In genomic region chr5:65721775-65722574, GRCh38 we compare ENCODE assay signal across 8 cellular contexts. TPM values are rescaled to one million over a fixed set of nuclear protein-coding genes. Genes with fewer than 3 reads are reported as not detected.
DNase-seq lines count a peak whose midpoint lies in the region; ATAC-seq and TF ChIP-seq lines count a peak whose summit lies in the region.

NLN (plus strand) TSS chr5:65722205; CDS start chr5:65722374, 169 bp downstream.
SGTB (minus strand) TSS chr5:65722109; CDS start chr5:65720807, 1,302 bp downstream.

- H3K4me3 ChIP-seq in GM23248 (peak within 1 kb of the TSS; percentile 84), SK-N-MC (peak within 1 kb of the TSS; percentile 93), thoracic aorta (peak within 1 kb of the TSS; percentile 82)

- H3K4me1 Mint-ChIP-seq in activated naive CD4-positive, alpha-beta T cell treated with anti-CD3 and anti-CD28 coated beads, Interleukin-2, amount 50 U/mL, for 24 hours, result peaks cover 16% of the 10 kb centered on the region
- peaks cover 42% of the 10 kb centered on the region for H3K4me1 Mint-ChIP-seq in osteocyte (ENCODE audit: unreplicated experiment)

- H3K27me3 ChIP-seq in GM23248 (replicated peaks; ENCODE audit: insufficient read depth), result no peaks in the 10 kb centered on the region
- no peaks in the 10 kb centered on the region for H3K27me3 ChIP-seq in thoracic aorta (replicated peaks; ENCODE audit: insufficient read depth)

- H3K36me3 ChIP-seq in GM23248 (ENCODE audit: low read depth) (peaks cover 5% of the 10 kb centered on the region; the same call in 1 of the 2 replicates), SK-N-MC (ENCODE audit: insufficient read depth, low read length) (no peaks in the 10 kb centered on the region; the same call in none of the 2 replicates), thoracic aorta (no peaks in the 10 kb centered on the region)

- TF ChIP-seq CTCF in osteocyte (IDR thresholded peaks at IDR 0.05) (peak; percentile 6), thoracic aorta (IDR thresholded peaks at IDR 0.05) (no peak)

- DNase-seq in G401 (ENCODE audit: low spot score) (peak; percentile 85), GM23248 (peak; percentile 95), LHCN-M2 (ENCODE audit: low read depth) (peak; percentile 75), SK-N-MC (ENCODE audit: low read depth, low spot score) (no peak), glomerular visceral epithelial cell (ENCODE audit: extremely low spot score) (peak; percentile 90), osteocyte (ENCODE audit: extremely low spot score, unreplicated experiment) (peak; percentile 96), thoracic aorta (ENCODE audit: low spot score) (peak; percentile 24)

- no peaks in the 10 kb centered on the region for H3K36me3 Mint-ChIP-seq in activated naive CD4-positive, alpha-beta T cell treated with anti-CD3 and anti-CD28 coated beads, Interleukin-2, amount 50 U/mL, for 24 hours
- peaks cover 4% of the 10 kb centered on the region for H3K36me3 Mint-ChIP-seq in osteocyte (ENCODE audit: unreplicated experiment)

- WGBS in GM23248 (ENCODE audit: low coverage in 1 of 2, low lambda C conversion rate in 2 of 2, missing lambda C conversion rate in 2 of 2), 2 experiments, result 0 to 1% methylated on average over 43 to 61 of the region's 92 CpGs

- in situ Hi-C loops in G401 (cut with HindIII; ENCODE audit: low sequenced_read_pairs) (no loop called here), GM23248 (cut with MboI) (no loop called here)

- H3K27me3 Mint-ChIP-seq in activated naive CD4-positive, alpha-beta T cell treated with anti-CD3 and anti-CD28 coated beads, Interleukin-2, amount 50 U/mL, for 24 hours, result no peaks in the 10 kb centered on the region
- no peaks in the 10 kb centered on the region for H3K27me3 Mint-ChIP-seq in osteocyte (ENCODE audit: unreplicated experiment)

- H3K4me1 ChIP-seq in GM23248 (ENCODE audit: insufficient read depth) (peaks cover 21% of the 10 kb centered on the region), thoracic aorta (ENCODE audit: control insufficient read depth in 1 of 2, low read depth in 2 of 2) (peaks cover 8 to 39% of the 10 kb centered on the region in 2 donors)

- H3K27ac ChIP-seq in GM23248 (peak within 1 kb of the TSS; percentile 90), SK-N-MC (peak within 1 kb of the TSS; percentile 68; the same call in 1 of the 2 replicates), thoracic aorta (peak within 1 kb of the TSS; percentile 62 to 76)

- peak within 1 kb of the TSS; percentile 96 for H3K4me3 Mint-ChIP-seq in activated naive CD4-positive, alpha-beta T cell treated with anti-CD3 and anti-CD28 coated beads, Interleukin-2, amount 50 U/mL, for 24 hours
- peak within 1 kb of the TSS; percentile 90 for H3K4me3 Mint-ChIP-seq in osteocyte (ENCODE audit: unreplicated experiment)

- no peaks in the 10 kb centered on the region for H3K9me2 ChIP-seq in GM23248 (ENCODE audit: insufficient read depth)

- H3K9ac ChIP-seq in GM23248 (peak within 1 kb of the TSS; percentile 95), SK-N-MC (ENCODE audit: insufficient read length) (peak within 1 kb of the TSS; percentile 79)

- peak within 1 kb of the TSS; percentile 94 for H2AFZ ChIP-seq in GM23248

- H3K9me3 ChIP-seq in GM23248 (ENCODE audit: low read depth) (no peaks in the 10 kb centered on the region), SK-N-MC (ENCODE audit: low read depth, low read length) (no peaks in the 10 kb centered on the region), thoracic aorta (no peaks in the 10 kb centered on the region)

- peaks cover 18% of the 10 kb centered on the region for H3F3A ChIP-seq in GM23248 (ENCODE audit: insufficient read depth)

- peak; percentile 92 for ATAC-seq in thoracic aorta (ENCODE audit: insufficient number of reproducible peaks, low FRiP score, low read depth)

- peak within 1 kb of the TSS; percentile 96 for H3K27ac Mint-ChIP-seq in activated naive CD4-positive, alpha-beta T cell treated with anti-CD3 and anti-CD28 coated beads, Interleukin-2, amount 50 U/mL, for 24 hours
- H3K27ac Mint-ChIP-seq in osteocyte (ENCODE audit: unreplicated experiment), result peak within 1 kb of the TSS; percentile 92

- H3K9me3 Mint-ChIP-seq in activated naive CD4-positive, alpha-beta T cell treated with anti-CD3 and anti-CD28 coated beads, Interleukin-2, amount 50 U/mL, for 24 hours, result no peaks in the 10 kb centered on the region
- H3K9me3 Mint-ChIP-seq in osteocyte (ENCODE audit: unreplicated experiment), result no peaks in the 10 kb centered on the region

- H3K4me2 ChIP-seq in GM23248 (ENCODE audit: unreplicated experiment), result peak within 1 kb of the TSS; percentile 94

- no peaks in the 10 kb centered on the region for H4K20me1 ChIP-seq in GM23248 (ENCODE audit: insufficient read depth)

- peaks cover 82% of the 10 kb centered on the region for H3K79me2 ChIP-seq in GM23248 (ENCODE audit: insufficient read depth)

RNA-seq across cellular contexts. Expression of gene NLN, which starts in this region (rescaled TPM):
- 53.6 and 81.4 TPM in 2 replicates for total RNA-seq in G401 (2014; rRNA removed; shearing (Covaris generic))
- 37.7 and 58.3 TPM in 2 replicates for total RNA-seq in GM23248 (2014; rRNA removed; shearing (Covaris generic))
- 49.6 and 54.9 TPM in 2 replicates for polyA plus RNA-seq in GM23248 (2016; fragmentation: Nextera tagmentation; extraction: Ambion mirVana)
- total RNA-seq in LHCN-M2 (2014; rRNA removed) (40.7 and 47.1 TPM in 2 replicates), osteocyte (40.3 and 42.7 TPM in 2 replicates), thoracic aorta (10 to 100 TPM in 1 of 2 donors, 1 to 10 TPM in 1; 6.8 to 24.1 TPM)
- 20.7 TPM for polyA plus RNA-seq in LHCN-M2 (2012)

RNA-seq across cellular contexts. Expression of gene SGTB, which starts in this region (rescaled TPM):
- 14.0 and 18.7 TPM in 2 replicates for total RNA-seq in G401 (2014; rRNA removed; shearing (Covaris generic))
- total RNA-seq in GM23248 (2014; rRNA removed; shearing (Covaris generic)), result 22.6 and 39.9 TPM in 2 replicates
- polyA plus RNA-seq in GM23248 (2016; fragmentation: Nextera tagmentation; extraction: Ambion mirVana), result 16.3 and 17.7 TPM in 2 replicates
- total RNA-seq in LHCN-M2 (2014; rRNA removed), result 12.2 and 14.3 TPM in 2 replicates
- 5.7 TPM for polyA plus RNA-seq in LHCN-M2 (2012)
- 18.2 and 18.8 TPM in 2 replicates for total RNA-seq in osteocyte
- total RNA-seq in thoracic aorta, result 10 to 100 TPM; 24.3 to 26.4 TPM
